Comparison of ENCODE assay signal across 13 cellular contexts in the genomic region with DNA sequence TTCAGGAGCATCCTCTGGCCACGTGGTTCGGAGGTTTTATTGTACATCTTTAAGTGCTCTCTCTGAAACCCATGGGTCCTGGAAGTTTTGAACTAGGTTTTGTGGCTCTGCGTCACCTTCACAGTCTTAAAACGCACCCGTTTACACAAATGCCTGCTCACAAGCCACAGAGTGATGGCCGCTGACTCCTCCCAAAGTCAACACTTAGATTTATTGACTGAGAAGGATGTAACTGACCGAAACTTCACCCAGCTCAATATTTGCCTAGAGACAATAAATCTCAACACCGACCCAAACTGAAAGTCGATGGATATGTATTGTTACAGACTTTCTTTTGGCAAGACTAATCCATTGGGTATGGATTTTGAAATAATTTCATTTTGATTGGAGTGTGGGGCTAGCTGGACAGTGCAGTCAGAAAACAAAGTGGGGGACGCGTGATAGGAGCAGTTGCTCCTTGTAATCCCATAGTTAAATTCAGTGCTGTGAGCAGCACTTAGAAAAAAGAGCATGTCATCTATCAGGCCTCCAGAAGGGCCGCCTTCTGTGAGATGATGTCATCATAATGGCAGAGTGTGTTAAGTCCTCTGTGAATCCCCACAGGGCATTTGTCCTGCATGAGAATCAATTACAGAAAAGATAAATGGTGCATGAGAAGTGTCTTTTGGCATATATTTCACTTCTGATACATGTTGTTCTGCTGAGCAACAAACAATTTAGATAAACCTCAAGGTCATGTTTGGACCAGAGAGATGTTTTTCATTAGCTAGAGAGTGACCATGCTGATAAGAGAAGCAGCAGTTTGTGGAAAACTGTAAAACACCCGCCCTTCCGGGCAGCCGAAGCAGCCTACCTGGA.
DNase-seq lines count a peak whose midpoint lies in the region; ATAC-seq and TF ChIP-seq lines count a peak whose summit lies in the region.
"Had no signal": no experiment of that assay in that cellular context is flagged by ENCODE, and none has a peak within 500 bp of the region (broad histone marks: within the 10 kb centered on the region; RNA-seq: fewer than 3 reads in every experiment).

No MANE protein-coding gene starts in this region.

- H2BK120ac ChIP-seq in neuronal stem cell (ENCODE audit: low read depth, low read length): no peak overlapping the region

- no peak for TF ChIP-seq CTCF in CD14-positive monocyte (IDR thresholded peaks at IDR 0.05)

- no peak overlapping the region for H3K27ac Mint-ChIP-seq in CD14-positive monocyte
- H3K27ac Mint-ChIP-seq: IgD-negative memory B cell, neural progenitor cell had no signal

- no peak overlapping the region for H2AFZ ChIP-seq in neuronal stem cell (ENCODE audit: low read length)
- H2AFZ ChIP-seq: neural progenitor cell had no signal

- H3K4me1 ChIP-seq in mucosa of rectum (ENCODE audit: control insufficient read depth in 2 of 2, insufficient read depth in 2 of 2, low read length in 2 of 2): peaks cover 7 to 33% of the 10 kb centered on the region in 2 donors
- H3K4me1 ChIP-seq in neuronal stem cell (ENCODE audit: control insufficient read depth in 2 of 2, insufficient read depth in 1 of 2, low read depth in 1 of 2, low read length in 2 of 2): no peaks in the 10 kb centered on the region
- H3K4me1 ChIP-seq: neural progenitor cell had no signal

- H3K4me1 Mint-ChIP-seq in CD14-positive monocyte: no peaks in the 10 kb centered on the region
- H3K4me1 Mint-ChIP-seq: IgD-negative memory B cell had no signal

- H3K4me2 ChIP-seq in neuronal stem cell (ENCODE audit: insufficient read depth, low read length, poor library complexity, severe bottlenecking): no peak overlapping the region
- H3K4me2 ChIP-seq: neural progenitor cell had no signal

- H3K23ac ChIP-seq in neuronal stem cell (ENCODE audit: low read depth, low read length, poor library complexity): no peak overlapping the region

- intact Hi-C loops in CD14-positive monocyte (cut with micrococcal nuclease): no loop called here

- H3K36me3 Mint-ChIP-seq in CD14-positive monocyte: no peaks in the 10 kb centered on the region
- H3K36me3 Mint-ChIP-seq: neural progenitor cell had no signal

- H2AK5ac ChIP-seq in neuronal stem cell (ENCODE audit: low read depth, low read length): no peak overlapping the region

- no peak overlapping the region for H3K4ac ChIP-seq in neuronal stem cell (ENCODE audit: low read length)

- H2BK5ac ChIP-seq in neuronal stem cell (ENCODE audit: low read length): no peak overlapping the region

- H3K4me3 Mint-ChIP-seq in CD14-positive monocyte: no peak overlapping the region
- H3K4me3 Mint-ChIP-seq: IgD-negative memory B cell, neural progenitor cell had no signal

- H3K4me3 ChIP-seq in mucosa of rectum (ENCODE audit: low read length in 2 of 2) (peak overlapping the region; percentile 14 to 25), neuronal stem cell (ENCODE audit: low read length in 2 of 2) (no peak overlapping the region)
- H3K4me3 ChIP-seq: neural progenitor cell had no signal

- no peak overlapping the region for H4K8ac ChIP-seq in neuronal stem cell (ENCODE audit: low read depth, low read length)

- no peak overlapping the region for H2BK15ac ChIP-seq in neuronal stem cell (ENCODE audit: low read length)

- H3K27me3 ChIP-seq in mucosa of rectum (ENCODE audit: control insufficient read depth in 2 of 2, insufficient read depth in 2 of 2, low read length in 2 of 2): no peaks in the 10 kb centered on the region
- H3K27me3 ChIP-seq in neuronal stem cell (ENCODE audit: control insufficient read depth in 3 of 3, insufficient read depth in 3 of 3, low read depth in 1 of 3, low read length in 3 of 3): peaks cover 0 to 10% (median 1%) of the 10 kb centered on the region in 3 experiments
- H3K27me3 ChIP-seq: neural progenitor cell had no signal

- H3K18ac ChIP-seq in neuronal stem cell (ENCODE audit: low read length): no peak overlapping the region

- H3K36me3 ChIP-seq in mucosa of rectum (ENCODE audit: control insufficient read depth in 2 of 2, insufficient read depth in 2 of 2, low read length in 2 of 2): no peaks in the 10 kb centered on the region
- H3K36me3 ChIP-seq in neuronal stem cell (replicated peaks in 1 of 2; ENCODE audit: control insufficient read depth in 2 of 2, insufficient read depth in 2 of 2, low read length in 2 of 2): no peaks in the 10 kb centered on the region
- H3K36me3 ChIP-seq: neural progenitor cell had no signal

- DNase-seq in DMS53 treated with DMSO at 0.1 percent for 48 hours (lab: John Stamatoyannopoulos, UW; ENCODE audit: unreplicated experiment) (peak; percentile 92), NCI-H2227 (lab: John Stamatoyannopoulos, UW; ENCODE audit: unreplicated experiment) (peak; percentile 82), dermis blood vessel endothelial cell (peak; percentile 8), neuronal stem cell (ENCODE audit: low spot score) (no peak), CD14-positive monocyte (ENCODE audit: low spot score) (no peak), HuH-7.5 (ENCODE audit: low spot score) (no peak)
- DNase-seq: stimulated activated CD4-positive, alpha-beta T cell treated with anti-CD3 and anti-CD28 coated beads, Interleukin-2, amount 100 ng/mL, for 48 hours; substantia nigra; T-helper 9 cell had no signal

- H3K9me3 ChIP-seq in mucosa of rectum (ENCODE audit: control insufficient read depth in 2 of 2, low read length in 2 of 2) (no peaks in the 10 kb centered on the region), neuronal stem cell (replicated peaks in 1 of 2; ENCODE audit: control insufficient read depth in 2 of 2, insufficient read depth in 1 of 2, low read depth in 1 of 2, low read length in 2 of 2) (no peaks in the 10 kb centered on the region)

- ATAC-seq in GM21529 (IDR thresholded peaks at IDR 0.05; ENCODE audit: unreplicated experiment): no peak

- WGBS in neuronal stem cell (ENCODE audit: extremely low coverage in 2 of 2, insufficient read length in 2 of 2, insufficient replicate concordance in 1 of 2), 2 donors: no CpG with 5 or more reads among the region's 15 CpGs

- no peaks in the 10 kb centered on the region for H3K79me1 ChIP-seq in neuronal stem cell (ENCODE audit: low read depth, low read length)

- H2BK12ac ChIP-seq in neuronal stem cell (ENCODE audit: low read length): no peak overlapping the region

- H3K14ac ChIP-seq in neuronal stem cell (ENCODE audit: low read length): no peak overlapping the region

- H3K27me3 Mint-ChIP-seq in CD14-positive monocyte (ENCODE audit: low read depth in 3 of 3): peaks cover 3 to 6% (median 4%) of the 10 kb centered on the region in 3 donors

- peak overlapping the region; percentile 44 to 80 for H3K27ac ChIP-seq in mucosa of rectum (ENCODE audit: low read depth in 2 of 2, low read length in 2 of 2)
- H3K27ac ChIP-seq in neuronal stem cell (replicated peaks; ENCODE audit: low read length): no peak overlapping the region
- H3K27ac ChIP-seq: neural progenitor cell had no signal

- H4K91ac ChIP-seq in neuronal stem cell (ENCODE audit: low read depth, low read length, poor library complexity): no peak overlapping the region

- H3K9me3 Mint-ChIP-seq in CD14-positive monocyte: peaks cover 0 to 12% (median 5%) of the 10 kb centered on the region in 7 donors

- H3K9ac ChIP-seq in mucosa of rectum (ENCODE audit: low read depth in 1 of 2, low read length in 2 of 2) (no peak overlapping the region), neuronal stem cell (ENCODE audit: low read depth, low read length, poor library complexity) (no peak overlapping the region)
- H3K9ac ChIP-seq: neural progenitor cell had no signal

Comparison
In these comparisons a context has a peak if more than half of its experiments do, and no peak if none do; other contexts are left out.
1. DNase-seq: peak in DMS53 treated with DMSO at 0.1 percent for 48 hours (single experiment), NCI-H2227 (single experiment) and dermis blood vessel endothelial cell (single experiment); none in neuronal stem cell (single experiment), CD14-positive monocyte (single experiment) and HuH-7.5 (single experiment).
2. H3K4me3 ChIP-seq: peak in mucosa of rectum (2 of 2); none in neuronal stem cell (0 of 2).